In genomic region chr2:224802407-224802806, GRCh38 we compare ENCODE assay signal across 16 cellular contexts.
DNase-seq lines count a peak whose midpoint lies in the region; ATAC-seq and TF ChIP-seq lines count a peak whose summit lies in the region.
"Had no signal": no experiment of that assay in that cellular context is flagged by ENCODE, and none has a peak within 500 bp of the region (broad histone marks: within the 10 kb centered on the region; RNA-seq: fewer than 3 reads in every experiment).

No MANE protein-coding gene starts in this region.

- H3K4me3 Mint-ChIP-seq in activated naive CD8-positive, alpha-beta T cell = no peak overlapping the region
- no peak overlapping the region for H3K4me3 Mint-ChIP-seq in activated naive CD8-positive, alpha-beta T cell treated with anti-CD3 and anti-CD28 coated beads for 36 hours
- H3K4me3 Mint-ChIP-seq: T-helper 1 cell treated with Interleukin-12 subunit alpha and Interleukin-12 subunit beta and Interleukin-4 antibody, amounts not matched to agents 30 μg/mL and 1 μg/mL, for 36 hours had no signal

- 46% methylated on average over 1 of the region's 1 CpG for WGBS in suprapubic skin

- H3K27me3 ChIP-seq in SJSA1 (replicated peaks) (no peaks in the 10 kb centered on the region), suprapubic skin (no peaks in the 10 kb centered on the region)
- H3K27me3 ChIP-seq: pancreas, upper lobe of left lung had no signal

- H3K27ac Mint-ChIP-seq in activated naive CD8-positive, alpha-beta T cell = peak overlapping the region; percentile 68
- no peak overlapping the region for H3K27ac Mint-ChIP-seq in activated naive CD8-positive, alpha-beta T cell treated with anti-CD3 and anti-CD28 coated beads for 36 hours
- H3K27ac Mint-ChIP-seq: activated T-helper 2 cell treated with anti-CD3 and anti-CD28 coated beads, Interferon-gamma antibody, Interleukin-2, Interleukin-4, amounts not matched to agents 10 μg/mL and 5 μg/mL and 100 μg/mL, durations not matched to agents 14 hours and 24 hours and 36 hours had no signal

- no peak for TF ChIP-seq EP300 in suprapubic skin (IDR thresholded peaks at IDR 0.05)

- no peaks in the 10 kb centered on the region for H3K9me3 Mint-ChIP-seq in activated naive CD8-positive, alpha-beta T cell (ENCODE audit: low read depth)
- H3K9me3 Mint-ChIP-seq in activated naive CD8-positive, alpha-beta T cell treated with anti-CD3 and anti-CD28 coated beads for 36 hours = no peaks in the 10 kb centered on the region
- H3K9me3 Mint-ChIP-seq: activated T-helper 2 cell treated with anti-CD3 and anti-CD28 coated beads, Interferon-gamma antibody, Interleukin-2, Interleukin-4, amounts not matched to agents 10 μg/mL and 5 μg/mL and 100 μg/mL, durations not matched to agents 14 hours and 24 hours and 36 hours; T-helper 1 cell treated with Interleukin-12 subunit alpha and Interleukin-12 subunit beta and Interleukin-4 antibody, amounts not matched to agents 30 μg/mL and 1 μg/mL, for 36 hours had no signal

- no peak for TF ChIP-seq POLR2A in suprapubic skin (IDR thresholded peaks at IDR 0.05)

- ATAC-seq in HG02852 (IDR thresholded peaks at IDR 0.05; ENCODE audit: unreplicated experiment) = no peak
- ATAC-seq: Panc1, pancreas had no signal

- H3K4me1 ChIP-seq in SJSA1 (replicated peaks) (peaks cover 10% of the 10 kb centered on the region), suprapubic skin (no peaks in the 10 kb centered on the region)
- H3K4me1 ChIP-seq: pancreas, upper lobe of left lung had no signal

- H3K4me1 Mint-ChIP-seq in activated naive CD8-positive, alpha-beta T cell (ENCODE audit: low read depth) = no peaks in the 10 kb centered on the region
- no peaks in the 10 kb centered on the region for H3K4me1 Mint-ChIP-seq in activated naive CD8-positive, alpha-beta T cell treated with anti-CD3 and anti-CD28 coated beads for 36 hours

- peaks cover 10% of the 10 kb centered on the region for H3K36me3 Mint-ChIP-seq in activated naive CD8-positive, alpha-beta T cell
- peaks cover 31% of the 10 kb centered on the region for H3K36me3 Mint-ChIP-seq in activated naive CD8-positive, alpha-beta T cell treated with anti-CD3 and anti-CD28 coated beads for 36 hours

- no peaks in the 10 kb centered on the region for H3K27me3 Mint-ChIP-seq in activated naive CD8-positive, alpha-beta T cell
- H3K27me3 Mint-ChIP-seq in activated naive CD8-positive, alpha-beta T cell treated with anti-CD3 and anti-CD28 coated beads for 36 hours = no peaks in the 10 kb centered on the region

- H3K4me3 ChIP-seq in SJSA1 = no peak overlapping the region
- no peak overlapping the region for H3K4me3 ChIP-seq in fibroblast of mammary gland (ENCODE audit: control insufficient read depth, low read depth, low read length)
- no peak overlapping the region for H3K4me3 ChIP-seq in suprapubic skin
- H3K4me3 ChIP-seq: pancreas, upper lobe of left lung had no signal

- no peak for DNase-seq in activated naive CD8-positive, alpha-beta T cell treated with anti-CD3 and anti-CD28 coated beads for 36 hours
- DNase-seq in SJSA1 (ENCODE audit: low read depth in 1 of 2, low spot score in 2 of 2) (peak; percentile 49 to 67), fibroblast of mammary gland (ENCODE audit: low read depth) (peak; percentile 52), stromal cell of bone marrow (ENCODE audit: low read depth) (peak; percentile 33), suprapubic skin (ENCODE audit: low spot score in 2 of 2) (no peak)
- no peak for DNase-seq in activated CD4-positive, alpha-beta T cell treated with anti-CD3 and anti-CD28 coated beads for 4 hours
- DNase-seq: activated CD4-positive, alpha-beta T cell treated with anti-CD3 and anti-CD28 coated beads for 48 hours; hypothalamus; NCI-H446 treated with DMSO at 0.1 percent for 48 hours; pancreas; upper lobe of left lung had no signal

- peaks cover 82% of the 10 kb centered on the region for H3K36me3 ChIP-seq in SJSA1
- H3K36me3 ChIP-seq in suprapubic skin = peaks cover 23% of the 10 kb centered on the region
- H3K36me3 ChIP-seq: pancreas had no signal

- TF ChIP-seq CTCF in fibroblast of mammary gland (conservative IDR thresholded peaks at IDR 0.05; ENCODE audit: control insufficient read depth, insufficient read depth, low read depth, low read length) = no peak
- no peak for TF ChIP-seq CTCF in suprapubic skin (IDR thresholded peaks at IDR 0.05)

- peak overlapping the region; percentile 55 for H3K27ac ChIP-seq in SJSA1
- no peak overlapping the region for H3K27ac ChIP-seq in suprapubic skin
- H3K27ac ChIP-seq: pancreas, upper lobe of left lung had no signal

- no peaks in the 10 kb centered on the region for H3K9me3 ChIP-seq in SJSA1 (replicated peaks)
- H3K9me3 ChIP-seq in suprapubic skin = no peaks in the 10 kb centered on the region
- H3K9me3 ChIP-seq: pancreas, upper lobe of left lung had no signal

Comparison
In these comparisons a context has a peak if more than half of its experiments do, and no peak if none do; other contexts are left out.
1. DNase-seq: peak in SJSA1 (2 of 2), fibroblast of mammary gland (single experiment) and stromal cell of bone marrow (single experiment); none in activated naive CD8-positive, alpha-beta T cell treated with anti-CD3 and anti-CD28 coated beads for 36 hours (single experiment), suprapubic skin (0 of 2) and activated CD4-positive, alpha-beta T cell treated with anti-CD3 and anti-CD28 coated beads for 4 hours (0 of 2).